9 cellular contexts compared by ENCODE assay signal in the genomic region with DNA sequence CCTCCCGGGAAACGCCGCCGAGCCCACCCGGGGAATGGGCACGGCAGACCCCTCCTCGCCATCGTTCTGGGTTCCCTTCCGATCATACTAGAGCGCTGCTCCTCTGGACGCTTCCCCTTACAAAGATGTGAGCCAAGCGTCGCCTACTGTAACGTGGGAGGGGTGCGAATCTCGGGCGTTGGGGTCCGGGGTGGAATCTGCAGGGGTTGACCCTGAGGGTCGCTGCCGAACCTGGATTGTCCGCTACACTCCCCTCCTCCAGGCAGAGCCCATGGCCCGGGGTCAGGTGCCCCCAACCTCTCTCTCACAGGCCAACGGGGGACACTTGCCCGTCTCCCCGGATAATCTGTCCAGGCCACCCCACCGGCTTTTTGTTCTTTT. TPM values are rescaled to one million over a fixed set of nuclear protein-coding genes. Genes with fewer than 3 reads are reported as not detected.
DNase-seq lines count a peak whose midpoint lies in the region; ATAC-seq and TF ChIP-seq lines count a peak whose summit lies in the region.
"Had no signal": no experiment of that assay in that cellular context is flagged by ENCODE, and none has a peak within 500 bp of the region (broad histone marks: within the 10 kb centered on the region; RNA-seq: fewer than 3 reads in every experiment).

No MANE protein-coding gene starts in this region.

- H3K27ac Mint-ChIP-seq in Calu3 (ENCODE audit: unreplicated experiment), result no peak overlapping the region
- peak overlapping the region; percentile 60 for H3K27ac Mint-ChIP-seq in T-helper 17 cell

- no peaks in the 10 kb centered on the region for H3K4me1 Mint-ChIP-seq in Calu3 (ENCODE audit: low read depth, unreplicated experiment)
- peaks cover 27% of the 10 kb centered on the region for H3K4me1 Mint-ChIP-seq in T-helper 17 cell

- TF ChIP-seq CTCF in Calu3 (IDR thresholded peaks at IDR 0.05; ENCODE audit: unreplicated experiment) (no peak), fibroblast of lung (conservative IDR thresholded peaks at IDR 0.05 in 1 of 2, IDR thresholded peaks at IDR 0.05 in 1 of 2; ENCODE audit: low read depth in 1 of 2, low read length in 2 of 2) (no peak), prostate gland (IDR thresholded peaks at IDR 0.05) (no peak)

- H3K36me3 Mint-ChIP-seq in Calu3 (ENCODE audit: insufficient read depth, unreplicated experiment) (no peaks in the 10 kb centered on the region), T-helper 17 cell (ENCODE audit: low read depth) (no peaks in the 10 kb centered on the region)

- H3K4me3 ChIP-seq in fibroblast of lung (replicated peaks in 1 of 4; ENCODE audit: control extremely low read depth in 1 of 4, insufficient read depth in 1 of 4, low read depth in 3 of 4, low read length in 4 of 4) (peak overlapping the region in 2 of 4 experiments; percentile 35 to 53), prostate gland (peak overlapping the region; percentile 26 to 33)

- no peak for TF ChIP-seq POLR2A in prostate gland (IDR thresholded peaks at IDR 0.05)

- no peak overlapping the region for H3K9ac ChIP-seq in fibroblast of lung (ENCODE audit: insufficient read depth, low read length)

- no peak overlapping the region for H2AFZ ChIP-seq in fibroblast of lung (ENCODE audit: low read length)

- H3K4me1 ChIP-seq in fibroblast of lung (ENCODE audit: control insufficient read depth, extremely low read depth, insufficient read depth, low read length) (peaks cover 30% of the 10 kb centered on the region), prostate gland (replicated peaks) (peaks cover 3% of the 10 kb centered on the region)

- CTCF ChIA-PET in Calu3 (lab: Charles Lee), result no interaction called here

- DNase-seq in Calu3 (no peak), T-helper 17 cell (no peak), fibroblast of lung (ENCODE audit: low read depth in 2 of 2) (no peak), prostate gland (ENCODE audit: low spot score) (no peak), glomerular visceral epithelial cell (ENCODE audit: extremely low spot score) (no peak)
- no peak for DNase-seq in activated CD8-positive, alpha-beta memory T cell treated with anti-CD3 and anti-CD28 coated beads, Interleukin-2, amount 50 U/mL, for 4 hours
- DNase-seq in effector CD4-positive, alpha-beta T cell, result no peak
- DNase-seq: NCI-H2171 treated with DMSO at 0.1 percent for 48 hours had no signal

- peak overlapping the region; percentile 68 for H3K4me2 ChIP-seq in fibroblast of lung (ENCODE audit: extremely low read depth, insufficient read depth, low read length)

- H3K79me2 ChIP-seq in fibroblast of lung (ENCODE audit: control insufficient read depth, insufficient read depth, low read length), result no peaks in the 10 kb centered on the region

- ATAC-seq in T-helper 17 cell, result peak; percentile 15
- no peak for ATAC-seq in HG03460 (IDR thresholded peaks at IDR 0.05; ENCODE audit: unreplicated experiment)

- intact Hi-C loops in Calu3 (cut with micrococcal nuclease; ENCODE audit: unreplicated experiment), result loop anchor here (10.0 kb wide), 1 partner anchor 69 kb away; no protein-coding TSS in a partner anchor
- intact Hi-C loops in prostate gland (cut with DNase I), result no loop called here

- 17% methylated on average over 14 of the region's 26 CpGs for WGBS in prostate gland

- H4K20me1 ChIP-seq in fibroblast of lung (ENCODE audit: control insufficient read depth, extremely low read depth, insufficient read depth, low read length), result no peaks in the 10 kb centered on the region

- no peaks in the 10 kb centered on the region for H3K9me3 Mint-ChIP-seq in Calu3 (ENCODE audit: low read depth, unreplicated experiment)

- H3K27me3 Mint-ChIP-seq in Calu3 (ENCODE audit: unreplicated experiment) (no peaks in the 10 kb centered on the region), T-helper 17 cell (no peaks in the 10 kb centered on the region)

- H3K4me3 Mint-ChIP-seq in Calu3 (ENCODE audit: low read depth, unreplicated experiment) (peak overlapping the region; percentile 58), T-helper 17 cell (peak overlapping the region; percentile 84)

- H3K9me3 ChIP-seq in T-helper 17 cell (ENCODE audit: control insufficient read depth, low read length, poor library complexity, severe bottlenecking) (no peaks in the 10 kb centered on the region), fibroblast of lung (ENCODE audit: control insufficient read depth, insufficient read depth, low read depth, low read length) (no peaks in the 10 kb centered on the region), prostate gland (no peaks in the 10 kb centered on the region)

- no peak overlapping the region for H3K27ac ChIP-seq in fibroblast of lung (ENCODE audit: insufficient read depth, low read length)
- H3K27ac ChIP-seq in prostate gland, result peak overlapping the region; percentile 69 to 83

- no peaks in the 10 kb centered on the region for H3K36me3 ChIP-seq in fibroblast of lung (ENCODE audit: control insufficient read depth, insufficient read depth, low read length)
- H3K36me3 ChIP-seq in prostate gland, result no peaks in the 10 kb centered on the region

- H3K27me3 ChIP-seq in fibroblast of lung (ENCODE audit: control insufficient read depth, insufficient read depth, low read length), result no peaks in the 10 kb centered on the region
- no peaks in the 10 kb centered on the region for H3K27me3 ChIP-seq in prostate gland (replicated peaks; ENCODE audit: insufficient read depth)

- BruUV-seq in Calu3 (replicated peaks; lab: Mats Ljungman, UMichigan), result no TSS peak

RNA-seq across cellular contexts. Expression of gene BCOR, which starts 13.8 kb away (rescaled TPM):
- total RNA-seq in Calu3 (2022), result 20.6 and 21.1 TPM in 2 replicates
- total RNA-seq in T-helper 17 cell, result 10 to 100 TPM; 24.7 to 29.1 TPM
- total RNA-seq in fibroblast of lung, result 4.9 and 5.8 TPM in 2 replicates
- 3.0 TPM in 2 replicates for polyA plus RNA-seq in fibroblast of lung
- 5.6 and 6.4 TPM in 2 replicates for polyA plus RNA-seq in fibroblast of lung (2012)
- polyA minus RNA-seq in fibroblast of lung (ENCODE audit: low replicate concordance), result 10.6 and 15.2 TPM in 2 replicates
- total RNA-seq in prostate gland, result 10 to 100 TPM; 56.2 to 70.8 TPM
